11 cellular contexts compared by ENCODE assay signal in genomic region chr17:63222655-63223054, GRCh38.
DNase-seq lines count a peak whose midpoint lies in the region; ATAC-seq and TF ChIP-seq lines count a peak whose summit lies in the region.
"Had no signal": no experiment of that assay in that cellular context is flagged by ENCODE, and none has a peak within 500 bp of the region (broad histone marks: within the 10 kb centered on the region; RNA-seq: fewer than 3 reads in every experiment).

No MANE protein-coding gene starts in this region.

- H3K4me3 Mint-ChIP-seq in MCF 10A (ENCODE audit: unreplicated experiment): no peak overlapping the region
- no peak overlapping the region for H3K4me3 Mint-ChIP-seq in natural killer cell treated with Interleukin-12 subunit alpha and Interleukin-12 subunit beta and Interleukin-15 and Interleukin-18, amount 100 ng/mL, for 72 hours
- H3K4me3 Mint-ChIP-seq: memory B cell had no signal

- no TSS peak for BruUV-seq in MCF 10A (replicated peaks; lab: Mats Ljungman, UMichigan)

- H3K27me3 Mint-ChIP-seq in MCF 10A (ENCODE audit: insufficient read depth, unreplicated experiment): no peaks in the 10 kb centered on the region
- no peaks in the 10 kb centered on the region for H3K27me3 Mint-ChIP-seq in natural killer cell treated with Interleukin-12 subunit alpha and Interleukin-12 subunit beta and Interleukin-15 and Interleukin-18, amount 100 ng/mL, for 72 hours
- H3K27me3 Mint-ChIP-seq: memory B cell had no signal

- no peak overlapping the region for H3K27ac ChIP-seq in breast epithelium
- H3K27ac ChIP-seq: BLaER1 had no signal

- no peak for TF ChIP-seq POLR2A in breast epithelium (IDR thresholded peaks at IDR 0.05)

- CTCF ChIA-PET in MCF 10A (lab: Yijun Ruan, JAX): no interaction called here

- no peaks in the 10 kb centered on the region for H3K36me3 ChIP-seq in breast epithelium
- H3K36me3 ChIP-seq: BLaER1 had no signal

- no peaks in the 10 kb centered on the region for H3K9me3 Mint-ChIP-seq in MCF 10A (ENCODE audit: unreplicated experiment)
- H3K9me3 Mint-ChIP-seq in natural killer cell treated with Interleukin-12 subunit alpha and Interleukin-12 subunit beta and Interleukin-15 and Interleukin-18, amount 100 ng/mL, for 72 hours: no peaks in the 10 kb centered on the region

- ATAC-seq in stimulated activated naive CD8-positive, alpha-beta T cell treated with anti-CD3 and anti-CD28 coated beads, Interleukin-15, Interleukin-2, amounts not matched to agents 100 U/mL and 50 U/mL, for 24 hours: peak; percentile 52
- ATAC-seq in HG03457 (IDR thresholded peaks at IDR 0.05; ENCODE audit: unreplicated experiment): no peak
- no peak for ATAC-seq in natural killer cell treated with Interleukin-12 subunit alpha and Interleukin-12 subunit beta and Interleukin-15 and Interleukin-18, amount 100 ng/mL, for 72 hours

- POLR2A ChIA-PET in MCF 10A (lab: Yijun Ruan, JAX): interaction anchor here (0.8 kb wide), 2 partner anchors 8 to 39 kb away, joined by 3 read pairs; no protein-coding TSS in a partner anchor

- intact Hi-C loops in MCF 10A (cut with micrococcal nuclease) (no loop called here), breast epithelium (cut with DNase I; ENCODE audit: low total_unique reads) (no loop called here)

- no peak overlapping the region for H3K27ac Mint-ChIP-seq in MCF 10A (ENCODE audit: low read depth, unreplicated experiment)
- H3K27ac Mint-ChIP-seq in natural killer cell treated with Interleukin-12 subunit alpha and Interleukin-12 subunit beta and Interleukin-15 and Interleukin-18, amount 100 ng/mL, for 72 hours: no peak overlapping the region
- H3K27ac Mint-ChIP-seq: memory B cell had no signal

- H3K4me3 ChIP-seq in breast epithelium: no peak overlapping the region
- no peak overlapping the region for H3K4me3 ChIP-seq in fibroblast of mammary gland (ENCODE audit: control insufficient read depth, low read depth, low read length)
- H3K4me3 ChIP-seq: BLaER1 had no signal

- H3K36me3 Mint-ChIP-seq in MCF 10A (ENCODE audit: insufficient read depth, unreplicated experiment): peaks cover 6% of the 10 kb centered on the region
- no peaks in the 10 kb centered on the region for H3K36me3 Mint-ChIP-seq in natural killer cell treated with Interleukin-12 subunit alpha and Interleukin-12 subunit beta and Interleukin-15 and Interleukin-18, amount 100 ng/mL, for 72 hours

- no peaks in the 10 kb centered on the region for H3K4me1 ChIP-seq in breast epithelium
- H3K4me1 ChIP-seq: BLaER1 had no signal

- TF ChIP-seq CTCF in MCF 10A (IDR thresholded peaks at IDR 0.05; ENCODE audit: unreplicated experiment) (no peak), breast epithelium (IDR thresholded peaks at IDR 0.05) (no peak), fibroblast of mammary gland (conservative IDR thresholded peaks at IDR 0.05; ENCODE audit: control insufficient read depth, insufficient read depth, low read depth, low read length) (no peak)

- peak; percentile 17 for DNase-seq in MCF 10A (ENCODE audit: unreplicated experiment)
- DNase-seq in breast epithelium (ENCODE audit: low spot score in 2 of 2): no peak
- DNase-seq in RPMI7951 (ENCODE audit: low read depth): peak; percentile 16
- DNase-seq in fibroblast of mammary gland (ENCODE audit: low read depth): peak; percentile 57
- peak; percentile 12 for DNase-seq in stimulated activated naive CD8-positive, alpha-beta T cell treated with anti-CD3 and anti-CD28 coated beads, Interleukin-15, Interleukin-2, amounts not matched to agents 100 U/mL and 50 U/mL, for 24 hours
- no peak for DNase-seq in mucosa of gallbladder (ENCODE audit: low spot score)
- DNase-seq in natural killer cell treated with Interleukin-12 subunit alpha and Interleukin-12 subunit beta and Interleukin-15 and Interleukin-18, amount 100 ng/mL, for 72 hours (ENCODE audit: low spot score): no peak
- DNase-seq: aorta had no signal

- H3K9me3 ChIP-seq in breast epithelium: no peaks in the 10 kb centered on the region
- H3K9me3 ChIP-seq: BLaER1 had no signal

- H3K4me1 Mint-ChIP-seq in MCF 10A (ENCODE audit: insufficient read depth, unreplicated experiment): no peaks in the 10 kb centered on the region
- H3K4me1 Mint-ChIP-seq in natural killer cell treated with Interleukin-12 subunit alpha and Interleukin-12 subunit beta and Interleukin-15 and Interleukin-18, amount 100 ng/mL, for 72 hours (ENCODE audit: low read depth in 2 of 2): no peaks in the 10 kb centered on the region
- H3K4me1 Mint-ChIP-seq: memory B cell had no signal

- no peaks in the 10 kb centered on the region for H3K27me3 ChIP-seq in breast epithelium
- H3K27me3 ChIP-seq: BLaER1 had no signal

Comparison
In these comparisons a context has a peak if more than half of its experiments do, and no peak if none do; other contexts are left out.
1. DNase-seq: peak in MCF 10A (single experiment), RPMI7951 (single experiment), fibroblast of mammary gland (single experiment) and stimulated activated naive CD8-positive, alpha-beta T cell treated with anti-CD3 and anti-CD28 coated beads, Interleukin-15, Interleukin-2, amounts not matched to agents 100 U/mL and 50 U/mL, for 24 hours (single experiment); none in breast epithelium (0 of 2), mucosa of gallbladder (single experiment) and natural killer cell treated with Interleukin-12 subunit alpha and Interleukin-12 subunit beta and Interleukin-15 and Interleukin-18, amount 100 ng/mL, for 72 hours (single experiment).